Comparison of ENCODE assay signal across 33 cellular contexts in the genomic region with DNA sequence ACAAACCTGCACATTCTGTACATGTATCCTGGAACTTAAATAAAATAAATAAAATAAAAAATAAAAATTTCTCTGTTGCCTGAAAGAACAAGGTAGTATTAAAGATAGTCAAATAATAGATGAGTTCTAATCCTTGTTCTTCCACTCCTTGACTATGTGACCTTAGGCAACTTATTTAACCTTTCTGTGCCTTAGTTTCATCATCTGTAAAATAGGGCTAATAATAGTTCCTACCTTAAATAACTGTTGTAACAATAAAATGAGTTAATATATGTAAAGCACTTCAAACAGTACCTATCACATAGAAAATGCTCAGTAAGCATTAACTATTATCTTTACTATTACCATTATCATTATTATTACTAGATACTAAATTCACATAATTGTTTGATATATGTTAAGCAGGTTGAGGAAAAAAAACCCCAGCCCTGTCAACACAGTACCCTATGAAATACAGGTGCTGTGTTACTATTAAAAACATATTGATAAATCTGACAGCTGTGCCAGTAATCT.
"Had no signal": no experiment of that assay in that cellular context is flagged by ENCODE, and none has a peak within 500 bp of the region (broad histone marks: within the 10 kb centered on the region; RNA-seq: fewer than 3 reads in every experiment).

No MANE protein-coding gene starts in this region.

- H3K27ac ChIP-seq: adrenal gland, cardiac muscle cell, VCaP had no signal

- FAIRE-seq: bronchial epithelial cell, TTC549 had no signal

- DNase-seq: activated B cell treated with CpG ODN at 0.5 μM for 24 hours; activated CD4-positive, alpha-beta memory T cell treated with anti-CD3 and anti-CD28 coated beads for 36 hours; activated CD4-positive, alpha-beta T cell treated with anti-CD3 and anti-CD28 coated beads for 4 hours; activated CD4-positive, alpha-beta T cell treated with anti-CD3 and anti-CD28 coated beads, Interleukin-2, amount 10 ng/mL, durations not matched to agents 24 days and 14 days; activated CD4-positive, alpha-beta T cell treated with anti-CD3 and anti-CD28 coated beads, Interleukin-2, amount 50 U/mL, for 1 hour; activated CD4-positive, alpha-beta T cell treated with anti-CD3 and anti-CD28 coated beads, Interleukin-2, amount 50 U/mL, for 4 hours; activated CD4-positive, CD25-positive, alpha-beta regulatory T cell treated with anti-CD3 and anti-CD28 coated beads, Interleukin-2, amount 50 U/mL, for 72 hours; activated CD8-positive, alpha-beta memory T cell treated with anti-CD3 and anti-CD28 coated beads, Interleukin-2, amount 50 U/mL, for 4 hours; activated CD8-positive, alpha-beta T cell treated with anti-CD3 and anti-CD28 coated beads for 36 hours; activated effector memory CD4-positive, alpha-beta T cell treated with anti-CD3 and anti-CD28 coated beads, Interleukin-2, amount 50 U/mL, for 16 hours; activated gamma-delta T cell treated with Interleukin-2 at 50 U/mL for 16 hours; activated naive CD4-positive, alpha-beta T cell; activated naive CD4-positive, alpha-beta T cell treated with anti-CD3 and anti-CD28 coated beads for 36 hours; activated naive CD4-positive, alpha-beta T cell treated with anti-CD3 and anti-CD28 coated beads, Interleukin-2, amount 50 U/mL, for 16 hours; activated naive CD8-positive, alpha-beta T cell treated with anti-CD3 and anti-CD28 coated beads for 36 hours; activated T-cell treated with anti-CD3 and anti-CD28 coated beads for 4 hours; activated T-cell treated with anti-CD3 and anti-CD28 coated beads, Interleukin-2, amount 50 U/mL, for 1 hour; activated T-cell treated with anti-CD3 and anti-CD28 coated beads, Interleukin-2, amount 50 U/mL, for 4 hours; activated T-cell treated with anti-CD3 and anti-CD28 coated beads, Interleukin-2, amount 50 U/mL, for 72 hours; adrenal gland; amniotic stem cell; aorta; caudate nucleus; cerebellar nuclear complex; T-helper 1 cell; T-helper 2 cell; T-helper 9 cell had no signal

- H3K27me3 ChIP-seq: adrenal gland, cardiac muscle cell had no signal

- H3K4me3 ChIP-seq: adrenal gland, cardiac muscle cell had no signal

- H3K4me1 ChIP-seq: adrenal gland had no signal

- H3K36me3 ChIP-seq: adrenal gland, cardiac muscle cell had no signal

- ATAC-seq: activated CD8-positive, alpha-beta T cell treated with anti-CD3 and anti-CD28 coated beads for 36 hours; activated naive CD4-positive, alpha-beta T cell treated with anti-CD3 and anti-CD28 coated beads, Interleukin-2, amount 50 U/mL, for 72 hours; activated T-cell treated with anti-CD3 and anti-CD28 coated beads, Interleukin-2, amount 50 U/mL, for 4 hours; activated T-cell treated with anti-CD3 and anti-CD28 coated beads, Interleukin-2, amount 50 U/mL, for 72 hours; activated T-helper 17 cell treated with anti-CD3 and anti-CD28 coated beads, Interleukin-2, amount 50 U/mL, for 72 hours had no signal

- H3K9me3 ChIP-seq: adrenal gland had no signal
